15 cellular contexts compared by ENCODE assay signal in the genomic region with DNA sequence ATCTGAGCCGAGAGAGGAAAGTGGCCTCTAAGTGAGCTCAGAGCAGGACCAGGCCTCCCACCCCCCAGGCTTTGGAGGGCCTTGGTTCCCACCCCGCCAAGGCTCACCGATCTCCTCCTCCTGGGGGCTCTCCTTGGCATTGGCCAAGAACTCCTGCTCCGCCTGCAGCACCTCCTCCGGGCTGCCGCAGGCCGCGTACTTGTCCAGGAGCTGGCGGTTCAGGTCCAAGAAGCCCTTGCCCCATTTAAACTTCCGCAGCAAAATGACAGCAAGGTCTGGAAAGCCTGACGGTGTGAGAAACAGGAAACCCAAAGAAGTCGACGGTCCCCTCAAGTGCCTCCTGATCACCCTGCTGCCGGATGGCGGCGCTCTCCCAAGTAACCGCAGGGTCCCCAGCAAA. TPM values are rescaled to one million over a fixed set of nuclear protein-coding genes. Genes with fewer than 3 reads are reported as not detected.
DNase-seq lines count a peak whose midpoint lies in the region; ATAC-seq and TF ChIP-seq lines count a peak whose summit lies in the region.
"Had no signal": no experiment of that assay in that cellular context is flagged by ENCODE, and none has a peak within 500 bp of the region (broad histone marks: within the 10 kb centered on the region; RNA-seq: fewer than 3 reads in every experiment).

No MANE protein-coding gene starts in this region.

- H3K27ac Mint-ChIP-seq in activated naive CD4-positive, alpha-beta T cell treated with anti-CD3 and anti-CD28 coated beads, Interleukin-2, amount 50 U/mL, for 24 hours, result no peak overlapping the region
- H3K27ac Mint-ChIP-seq in T-helper 1 cell treated with Interleukin-12 subunit alpha and Interleukin-12 subunit beta and Interleukin-4 antibody, amounts not matched to agents 30 μg/mL and 1 μg/mL, for 36 hours, result no peak overlapping the region
- H3K27ac Mint-ChIP-seq in endothelial cell (ENCODE audit: unreplicated experiment), result no peak overlapping the region
- H3K27ac Mint-ChIP-seq in stimulated activated naive CD8-positive, alpha-beta T cell treated with anti-CD3 and anti-CD28 coated beads, Interleukin-15, amount 100 ng/mL, for 72 hours, result no peak overlapping the region

- no peak for DNase-seq in activated naive CD4-positive, alpha-beta T cell treated with Interleukin-2 at 50 U/mL for 16 hours
- DNase-seq in endothelial cell (ENCODE audit: low spot score) (no peak), NCI-H526 (lab: John Stamatoyannopoulos, UW) (no peak), NOMO-1 treated with DMSO at 0.1 percent for 48 hours (lab: John Stamatoyannopoulos, UW; ENCODE audit: unreplicated experiment) (no peak)
- DNase-seq in stimulated activated naive CD8-positive, alpha-beta T cell treated with anti-CD3 and anti-CD28 coated beads, Interleukin-15, amount 100 ng/mL, for 72 hours, result no peak
- DNase-seq: activated CD8-positive, alpha-beta memory T cell treated with anti-CD3 and anti-CD28 coated beads, Interleukin-2, amount 50 U/mL, for 4 hours; DMS153; effector CD4-positive, alpha-beta T cell; foreskin fibroblast; NCI-H2081 treated with DMSO at 0.1 percent for 48 hours; NK-92 treated with Interleukin-12 subunit alpha and Interleukin-12 subunit beta, amount 100 ng/mL, for 24 hours; SHP77 treated with DMSO at 0.1 percent for 48 hours had no signal

- no peak for TF ChIP-seq CTCF in endothelial cell (IDR thresholded peaks at IDR 0.05; ENCODE audit: unreplicated experiment)

- H3K9me3 Mint-ChIP-seq in activated naive CD4-positive, alpha-beta T cell treated with anti-CD3 and anti-CD28 coated beads, Interleukin-2, amount 50 U/mL, for 24 hours, result no peaks in the 10 kb centered on the region
- H3K9me3 Mint-ChIP-seq in T-helper 1 cell treated with Interleukin-12 subunit alpha and Interleukin-12 subunit beta and Interleukin-4 antibody, amounts not matched to agents 30 μg/mL and 1 μg/mL, for 36 hours, result no peaks in the 10 kb centered on the region
- no peaks in the 10 kb centered on the region for H3K9me3 Mint-ChIP-seq in endothelial cell (ENCODE audit: unreplicated experiment)
- H3K9me3 Mint-ChIP-seq in stimulated activated naive CD8-positive, alpha-beta T cell treated with anti-CD3 and anti-CD28 coated beads, Interleukin-15, amount 100 ng/mL, for 72 hours, result no peaks in the 10 kb centered on the region

- no peaks in the 10 kb centered on the region for H3K36me3 Mint-ChIP-seq in activated naive CD4-positive, alpha-beta T cell treated with anti-CD3 and anti-CD28 coated beads, Interleukin-2, amount 50 U/mL, for 24 hours
- H3K36me3 Mint-ChIP-seq in T-helper 1 cell treated with Interleukin-12 subunit alpha and Interleukin-12 subunit beta and Interleukin-4 antibody, amounts not matched to agents 30 μg/mL and 1 μg/mL, for 36 hours (ENCODE audit: low read depth), result no peaks in the 10 kb centered on the region
- H3K36me3 Mint-ChIP-seq in endothelial cell (ENCODE audit: low read depth, unreplicated experiment), result peaks cover 14% of the 10 kb centered on the region

- ATAC-seq in stimulated activated naive CD8-positive, alpha-beta T cell treated with anti-CD3 and anti-CD28 coated beads, Interleukin-15, amount 100 ng/mL, for 72 hours, result no peak
- no peak for ATAC-seq in GM18861 (IDR thresholded peaks at IDR 0.05; ENCODE audit: unreplicated experiment)

- H3K4me3 Mint-ChIP-seq in activated naive CD4-positive, alpha-beta T cell treated with anti-CD3 and anti-CD28 coated beads, Interleukin-2, amount 50 U/mL, for 24 hours, result peak overlapping the region; percentile 84
- peak overlapping the region; percentile 82 for H3K4me3 Mint-ChIP-seq in T-helper 1 cell treated with Interleukin-12 subunit alpha and Interleukin-12 subunit beta and Interleukin-4 antibody, amounts not matched to agents 30 μg/mL and 1 μg/mL, for 36 hours
- H3K4me3 Mint-ChIP-seq in endothelial cell (ENCODE audit: unreplicated experiment), result peak overlapping the region; percentile 91
- H3K4me3 Mint-ChIP-seq in stimulated activated naive CD8-positive, alpha-beta T cell treated with anti-CD3 and anti-CD28 coated beads, Interleukin-15, amount 100 ng/mL, for 72 hours, result peak overlapping the region; percentile 80 to 85

- peaks cover 24% of the 10 kb centered on the region for H3K4me1 Mint-ChIP-seq in activated naive CD4-positive, alpha-beta T cell treated with anti-CD3 and anti-CD28 coated beads, Interleukin-2, amount 50 U/mL, for 24 hours
- peaks cover 12% of the 10 kb centered on the region for H3K4me1 Mint-ChIP-seq in T-helper 1 cell treated with Interleukin-12 subunit alpha and Interleukin-12 subunit beta and Interleukin-4 antibody, amounts not matched to agents 30 μg/mL and 1 μg/mL, for 36 hours (ENCODE audit: low read depth)
- peaks cover 24% of the 10 kb centered on the region for H3K4me1 Mint-ChIP-seq in endothelial cell (ENCODE audit: unreplicated experiment)
- peaks cover 36% of the 10 kb centered on the region for H3K4me1 Mint-ChIP-seq in stimulated activated naive CD8-positive, alpha-beta T cell treated with anti-CD3 and anti-CD28 coated beads, Interleukin-15, amount 100 ng/mL, for 72 hours

- H3K27me3 Mint-ChIP-seq in activated naive CD4-positive, alpha-beta T cell treated with anti-CD3 and anti-CD28 coated beads, Interleukin-2, amount 50 U/mL, for 24 hours, result no peaks in the 10 kb centered on the region
- no peaks in the 10 kb centered on the region for H3K27me3 Mint-ChIP-seq in T-helper 1 cell treated with Interleukin-12 subunit alpha and Interleukin-12 subunit beta and Interleukin-4 antibody, amounts not matched to agents 30 μg/mL and 1 μg/mL, for 36 hours (ENCODE audit: low read depth)
- H3K27me3 Mint-ChIP-seq in endothelial cell (ENCODE audit: unreplicated experiment), result peaks cover 30% of the 10 kb centered on the region
- H3K27me3 Mint-ChIP-seq in stimulated activated naive CD8-positive, alpha-beta T cell treated with anti-CD3 and anti-CD28 coated beads, Interleukin-15, amount 100 ng/mL, for 72 hours, result no peaks in the 10 kb centered on the region

RNA-seq across cellular contexts. Expression of gene TSR3, which starts 1.7 kb away (rescaled TPM):
- 68.2 TPM for total RNA-seq in endothelial cell (ENCODE audit: unreplicated experiment)

RNA-seq across cellular contexts. Expression of gene GNPTG, which starts 1.8 kb away (rescaled TPM):
- 47.9 TPM for total RNA-seq in endothelial cell (ENCODE audit: unreplicated experiment)

RNA-seq across cellular contexts. Expression of gene BAIAP3, which starts 16.5 kb away (rescaled TPM):
- 6.5 TPM for total RNA-seq in endothelial cell (ENCODE audit: unreplicated experiment)

RNA-seq across cellular contexts. Expression of gene UBE2I, which starts 40.5 kb away (rescaled TPM):
- total RNA-seq in endothelial cell (ENCODE audit: unreplicated experiment), result 167 TPM
